ENCODE assay signal across 8 cellular contexts in the genomic region with DNA sequence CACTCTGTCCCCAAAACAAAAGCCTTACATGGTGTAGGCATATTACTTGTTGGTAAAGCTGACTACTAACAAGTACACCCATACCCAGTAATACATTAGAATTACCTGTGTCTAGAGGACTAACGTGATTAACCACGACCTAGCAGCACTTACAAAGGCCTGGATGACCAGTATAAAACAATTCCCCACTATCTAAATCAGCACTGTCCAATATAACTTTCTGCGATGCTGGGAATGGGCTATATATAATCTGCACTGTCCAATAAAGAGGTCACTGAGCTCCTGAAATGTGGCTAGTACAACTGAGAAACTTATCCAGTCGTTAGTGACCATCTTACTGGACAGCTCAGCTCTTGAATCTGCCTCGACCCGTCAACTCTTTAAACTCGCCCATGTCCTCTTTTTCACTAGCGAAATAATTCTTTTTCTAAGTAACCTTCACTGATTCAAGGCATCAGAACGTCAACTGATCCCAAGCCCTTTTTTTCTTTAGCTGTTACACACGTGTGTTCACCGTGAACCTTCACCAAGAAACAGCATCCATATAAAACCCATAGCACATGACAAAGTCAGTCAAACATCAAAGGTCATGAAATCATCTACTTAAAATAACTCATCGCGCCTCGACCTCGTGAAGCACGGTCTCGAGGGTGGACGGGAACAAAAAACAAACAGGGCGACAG. TPM values are rescaled to one million over a fixed set of nuclear protein-coding genes. Genes with fewer than 3 reads are reported as not detected.
DNase-seq lines count a peak whose midpoint lies in the region; ATAC-seq lines count a peak whose summit lies in the region.

No MANE protein-coding gene starts in this region.

- no peak for ATAC-seq in stimulated activated memory B cell treated with anti-CD40 and anti-IgM and Interleukin-4, amounts not matched to agents 10 μg/mL and 1 μg/mL and 100 μg/mL, for 72 hours
- ATAC-seq in HG03159 (IDR thresholded peaks at IDR 0.05; ENCODE audit: unreplicated experiment), result no peak
- no peak for ATAC-seq in GM18873 (IDR thresholded peaks at IDR 0.05; ENCODE audit: low FRiP score, unreplicated experiment)

- H3K4me1 Mint-ChIP-seq in activated T-helper 2 cell treated with anti-CD3 and anti-CD28 coated beads, Interferon-gamma antibody, Interleukin-2, Interleukin-4, amounts not matched to agents 10 μg/mL and 5 μg/mL and 100 μg/mL, durations not matched to agents 14 hours and 24 hours and 36 hours (ENCODE audit: low read depth), result peaks cover 24% of the 10 kb centered on the region
- H3K4me1 Mint-ChIP-seq in stimulated activated memory B cell treated with anti-CD40 and anti-IgM and Interleukin-4, amounts not matched to agents 10 μg/mL and 1 μg/mL and 100 μg/mL, for 72 hours, result peaks cover 67% of the 10 kb centered on the region

- H3K27me3 Mint-ChIP-seq in activated T-helper 2 cell treated with anti-CD3 and anti-CD28 coated beads, Interferon-gamma antibody, Interleukin-2, Interleukin-4, amounts not matched to agents 10 μg/mL and 5 μg/mL and 100 μg/mL, durations not matched to agents 14 hours and 24 hours and 36 hours (ENCODE audit: low read depth), result no peaks in the 10 kb centered on the region
- H3K27me3 Mint-ChIP-seq in stimulated activated memory B cell treated with anti-CD40 and anti-IgM and Interleukin-4, amounts not matched to agents 10 μg/mL and 1 μg/mL and 100 μg/mL, for 72 hours, result no peaks in the 10 kb centered on the region

- H3K4me3 ChIP-seq in iPS-11a (ENCODE audit: low read depth, low read length), result peak overlapping the region; percentile 94

- intact Hi-C loops in activated T-helper 2 cell treated with anti-CD3 and anti-CD28 coated beads, Interferon-gamma antibody, Interleukin-2, Interleukin-4, amounts not matched to agents 10 μg/mL and 5 μg/mL and 100 μg/mL, durations not matched to agents 14 hours and 24 hours and 36 hours (cut with micrococcal nuclease), result loop anchor here (1.0 to 10.0 kb wide), 4 partner anchors 28 to 945 kb away; a partner anchor contains a TSS

- no peaks in the 10 kb centered on the region for H3K36me3 Mint-ChIP-seq in activated T-helper 2 cell treated with anti-CD3 and anti-CD28 coated beads, Interferon-gamma antibody, Interleukin-2, Interleukin-4, amounts not matched to agents 10 μg/mL and 5 μg/mL and 100 μg/mL, durations not matched to agents 14 hours and 24 hours and 36 hours (ENCODE audit: low read depth)
- no peaks in the 10 kb centered on the region for H3K36me3 Mint-ChIP-seq in stimulated activated memory B cell treated with anti-CD40 and anti-IgM and Interleukin-4, amounts not matched to agents 10 μg/mL and 1 μg/mL and 100 μg/mL, for 72 hours

- H3K27ac Mint-ChIP-seq in activated T-helper 2 cell treated with anti-CD3 and anti-CD28 coated beads, Interferon-gamma antibody, Interleukin-2, Interleukin-4, amounts not matched to agents 10 μg/mL and 5 μg/mL and 100 μg/mL, durations not matched to agents 14 hours and 24 hours and 36 hours, result peak overlapping the region; percentile 97
- peak overlapping the region; percentile 99 for H3K27ac Mint-ChIP-seq in stimulated activated memory B cell treated with anti-CD40 and anti-IgM and Interleukin-4, amounts not matched to agents 10 μg/mL and 1 μg/mL and 100 μg/mL, for 72 hours

- H3K9me3 Mint-ChIP-seq in activated T-helper 2 cell treated with anti-CD3 and anti-CD28 coated beads, Interferon-gamma antibody, Interleukin-2, Interleukin-4, amounts not matched to agents 10 μg/mL and 5 μg/mL and 100 μg/mL, durations not matched to agents 14 hours and 24 hours and 36 hours, result no peaks in the 10 kb centered on the region
- no peaks in the 10 kb centered on the region for H3K9me3 Mint-ChIP-seq in stimulated activated memory B cell treated with anti-CD40 and anti-IgM and Interleukin-4, amounts not matched to agents 10 μg/mL and 1 μg/mL and 100 μg/mL, for 72 hours

- peak overlapping the region; percentile 91 for H3K4me3 Mint-ChIP-seq in activated T-helper 2 cell treated with anti-CD3 and anti-CD28 coated beads, Interferon-gamma antibody, Interleukin-2, Interleukin-4, amounts not matched to agents 10 μg/mL and 5 μg/mL and 100 μg/mL, durations not matched to agents 14 hours and 24 hours and 36 hours (ENCODE audit: low read depth)
- H3K4me3 Mint-ChIP-seq in stimulated activated memory B cell treated with anti-CD40 and anti-IgM and Interleukin-4, amounts not matched to agents 10 μg/mL and 1 μg/mL and 100 μg/mL, for 72 hours, result peak overlapping the region; percentile 99

- DNase-seq in GM03348 (ENCODE audit: low spot score), result peak; percentile 6
- DNase-seq in HK-2 (ENCODE audit: unreplicated experiment), result peak; percentile 8
- DNase-seq in activated T-helper 2 cell treated with anti-CD3 and anti-CD28 coated beads, Interferon-gamma antibody, Interleukin-2, Interleukin-4, amounts not matched to agents 10 μg/mL and 5 μg/mL and 100 μg/mL, durations not matched to agents 14 hours and 24 hours and 36 hours (ENCODE audit: low spot score), result no peak
- DNase-seq in islet precursor cell, result no peak

RNA-seq across cellular contexts. Expression of a gene that starts 0.9 kb away (rescaled TPM):
- 10.9 and 11.3 TPM in 2 replicates for total RNA-seq in activated T-helper 2 cell treated with anti-CD3 and anti-CD28 coated beads, Interferon-gamma antibody, Interleukin-2, Interleukin-4, amounts not matched to agents 10 μg/mL and 5 μg/mL and 100 μg/mL, durations not matched to agents 14 hours and 24 hours and 36 hours

RNA-seq across cellular contexts. Expression of a gene that starts 44.4 kb away (rescaled TPM):
- total RNA-seq in activated T-helper 2 cell treated with anti-CD3 and anti-CD28 coated beads, Interferon-gamma antibody, Interleukin-2, Interleukin-4, amounts not matched to agents 10 μg/mL and 5 μg/mL and 100 μg/mL, durations not matched to agents 14 hours and 24 hours and 36 hours, result not detected in 2 replicates

Comparison
In these comparisons a context has a peak if more than half of its experiments do, and no peak if none do; other contexts are left out.
1. DNase-seq: peak in GM03348 (single experiment) and HK-2 (single experiment); none in activated T-helper 2 cell treated with anti-CD3 and anti-CD28 coated beads, Interferon-gamma antibody, Interleukin-2, Interleukin-4, amounts not matched to agents 10 μg/mL and 5 μg/mL and 100 μg/mL, durations not matched to agents 14 hours and 24 hours and 36 hours (single experiment) and islet precursor cell (single experiment).